Comparison of ENCODE assay signal across 13 cellular contexts in genomic region chr4:180542445-180543100, GRCh38.
A peak's percentile ranks its signal among the peaks of the same experiment; 100 is the strongest.
DNase-seq lines count a peak whose midpoint lies in the region; TF ChIP-seq lines count a peak whose summit lies in the region.
"Had no signal": no experiment of that assay in that cellular context is flagged by ENCODE, and none has a peak within 500 bp of the region (broad histone marks: within the 10 kb centered on the region; RNA-seq: fewer than 3 reads in every experiment).

No MANE protein-coding gene starts in this region.

- H3K4me3 Mint-ChIP-seq in MCF 10A (ENCODE audit: unreplicated experiment), result no peak overlapping the region
- H3K4me3 Mint-ChIP-seq: activated CD4-positive, alpha-beta memory T cell treated with anti-CD3 and anti-CD28 coated beads for 36 hours; activated naive CD8-positive, alpha-beta T cell; effector memory CD8-positive, alpha-beta T cell; natural killer cell treated with Interleukin-12 subunit alpha and Interleukin-12 subunit beta and Interleukin-15 and Interleukin-18, amount 100 ng/mL, for 72 hours had no signal

- TF ChIP-seq POLR2A in breast epithelium (IDR thresholded peaks at IDR 0.05), result no peak

- TF ChIP-seq CTCF in MCF 10A (IDR thresholded peaks at IDR 0.05; ENCODE audit: unreplicated experiment) (no peak), breast epithelium (IDR thresholded peaks at IDR 0.05) (no peak), smooth muscle cell (IDR thresholded peaks at IDR 0.05; ENCODE audit: borderline replicate concordance, insufficient read depth, poor library complexity, severe bottlenecking) (no peak)

- peaks cover 13% of the 10 kb centered on the region for H3K4me1 Mint-ChIP-seq in MCF 10A (ENCODE audit: insufficient read depth, unreplicated experiment)

- H3K4me1 ChIP-seq in breast epithelium (no peaks in the 10 kb centered on the region), smooth muscle cell (ENCODE audit: low read depth) (peaks cover 12% of the 10 kb centered on the region)

- H3K36me3 ChIP-seq in breast epithelium (no peaks in the 10 kb centered on the region), smooth muscle cell (ENCODE audit: low read depth) (no peaks in the 10 kb centered on the region)

- no peaks in the 10 kb centered on the region for H4K20me1 ChIP-seq in smooth muscle cell (ENCODE audit: low read depth)

- H3K27me3 ChIP-seq in breast epithelium (no peaks in the 10 kb centered on the region), smooth muscle cell (ENCODE audit: low read depth) (no peaks in the 10 kb centered on the region)

- H3K4me3 ChIP-seq in breast epithelium, result no peak overlapping the region
- H3K4me3 ChIP-seq in smooth muscle cell, result no peak overlapping the region

- H3K4me2 ChIP-seq in smooth muscle cell, result peak overlapping the region; percentile 51

- intact Hi-C loops in MCF 10A (cut with micrococcal nuclease) (no loop called here), breast epithelium (cut with DNase I; ENCODE audit: low total_unique reads) (no loop called here)

- no peak overlapping the region for H3K27ac ChIP-seq in breast epithelium
- no peak overlapping the region for H3K27ac ChIP-seq in smooth muscle cell (ENCODE audit: low read depth)

- no peaks in the 10 kb centered on the region for H3K79me2 ChIP-seq in smooth muscle cell (ENCODE audit: low read depth)

- BruUV-seq in MCF 10A (replicated peaks; lab: Mats Ljungman, UMichigan), result no TSS peak

- H3K36me3 Mint-ChIP-seq in MCF 10A (ENCODE audit: insufficient read depth, unreplicated experiment), result no peaks in the 10 kb centered on the region
- H3K36me3 Mint-ChIP-seq: activated CD4-positive, alpha-beta memory T cell treated with anti-CD3 and anti-CD28 coated beads for 36 hours; activated naive CD8-positive, alpha-beta T cell; natural killer cell treated with Interleukin-12 subunit alpha and Interleukin-12 subunit beta and Interleukin-15 and Interleukin-18, amount 100 ng/mL, for 72 hours had no signal

- no peak overlapping the region for H3K9ac ChIP-seq in smooth muscle cell (ENCODE audit: low read depth)

- DNase-seq in MCF 10A (ENCODE audit: unreplicated experiment), result peak; percentile 95
- DNase-seq in breast epithelium (ENCODE audit: low spot score in 2 of 2), result no peak
- DNase-seq in RKO (ENCODE audit: low spot score), result peak; percentile 40
- peak; percentile 72 for DNase-seq in dedifferentiated amniotic fluid mesenchymal stem cell (ENCODE audit: extremely low spot score)
- no peak for DNase-seq in smooth muscle cell (lab: John Stamatoyannopoulos, UW; ENCODE audit: unreplicated experiment)
- no peak for DNase-seq in NCI-H524 treated with DMSO at 0.1 percent for 48 hours (lab: John Stamatoyannopoulos, UW)
- no peak for DNase-seq in GOT3 (lab: John Stamatoyannopoulos, UW)
- DNase-seq in stimulated activated CD8-positive, alpha-beta memory T cell treated with anti-CD3 and anti-CD28 coated beads, Interleukin-4, amount 100 ng/mL, for 48 hours, result no peak
- DNase-seq: activated CD4-positive, alpha-beta memory T cell treated with anti-CD3 and anti-CD28 coated beads for 36 hours; effector memory CD8-positive, alpha-beta T cell; HCEC 1CT had no signal

- H3K9me3 Mint-ChIP-seq in MCF 10A (ENCODE audit: unreplicated experiment), result no peaks in the 10 kb centered on the region

- POLR2A ChIA-PET in MCF 10A (lab: Yijun Ruan, JAX), result interaction anchor here (0.7 to 1.2 kb wide), 4 partner anchors 12 to 449 kb away, joined by 3 to 6 read pairs (median 4); no protein-coding TSS in a partner anchor

- CTCF ChIA-PET in MCF 10A (lab: Yijun Ruan, JAX), result no interaction called here

- 63% methylated on average over 5 of the region's 5 CpGs for WGBS in smooth muscle cell (ENCODE audit: low lambda C conversion rate)

- H3K27me3 Mint-ChIP-seq in MCF 10A (ENCODE audit: insufficient read depth, unreplicated experiment), result peaks cover 8% of the 10 kb centered on the region
- H3K27me3 Mint-ChIP-seq: activated CD4-positive, alpha-beta memory T cell treated with anti-CD3 and anti-CD28 coated beads for 36 hours; activated naive CD8-positive, alpha-beta T cell; effector memory CD8-positive, alpha-beta T cell; natural killer cell treated with Interleukin-12 subunit alpha and Interleukin-12 subunit beta and Interleukin-15 and Interleukin-18, amount 100 ng/mL, for 72 hours had no signal

- no peak overlapping the region for H2AFZ ChIP-seq in smooth muscle cell (ENCODE audit: low read depth)

- H3F3A ChIP-seq in smooth muscle cell (ENCODE audit: low read depth), result no peaks in the 10 kb centered on the region

- H3K27ac Mint-ChIP-seq in MCF 10A (ENCODE audit: low read depth, unreplicated experiment), result peak overlapping the region; percentile 39
- H3K27ac Mint-ChIP-seq: activated CD4-positive, alpha-beta memory T cell treated with anti-CD3 and anti-CD28 coated beads for 36 hours; activated naive CD8-positive, alpha-beta T cell; effector memory CD8-positive, alpha-beta T cell; natural killer cell treated with Interleukin-12 subunit alpha and Interleukin-12 subunit beta and Interleukin-15 and Interleukin-18, amount 100 ng/mL, for 72 hours had no signal

- no peaks in the 10 kb centered on the region for H3K9me3 ChIP-seq in breast epithelium
- no peaks in the 10 kb centered on the region for H3K9me3 ChIP-seq in smooth muscle cell (replicated peaks; ENCODE audit: low read depth)

Comparison
In these comparisons a context has a peak if more than half of its experiments do, and no peak if none do; other contexts are left out.
1. DNase-seq: peak in MCF 10A (single experiment), RKO (single experiment) and dedifferentiated amniotic fluid mesenchymal stem cell (single experiment); none in breast epithelium (0 of 2), smooth muscle cell (single experiment), NCI-H524 treated with DMSO at 0.1 percent for 48 hours (single experiment), GOT3 (single experiment) and stimulated activated CD8-positive, alpha-beta memory T cell treated with anti-CD3 and anti-CD28 coated beads, Interleukin-4, amount 100 ng/mL, for 48 hours (single experiment).